ENCODE assay signal across 10 cellular contexts in genomic region chr3:123605789-123606234, GRCh38. TPM values are rescaled to one million over a fixed set of nuclear protein-coding genes. Genes with fewer than 3 reads are reported as not detected.
DNase-seq lines count a peak whose midpoint lies in the region; ATAC-seq and TF ChIP-seq lines count a peak whose summit lies in the region.
"Had no signal": no experiment of that assay in that cellular context is flagged by ENCODE, and none has a peak within 500 bp of the region (broad histone marks: within the 10 kb centered on the region; RNA-seq: fewer than 3 reads in every experiment).

No MANE protein-coding gene starts in this region.

- peaks cover 44% of the 10 kb centered on the region for H3K4me1 ChIP-seq in hepatocyte (ENCODE audit: insufficient read depth)

- intact Hi-C loops in CD14-positive monocyte (cut with micrococcal nuclease) = no loop called here

- ATAC-seq in GM21381 (IDR thresholded peaks at IDR 0.05; ENCODE audit: unreplicated experiment) = peak; percentile 70

- no peaks in the 10 kb centered on the region for H4K20me1 ChIP-seq in hepatocyte (ENCODE audit: insufficient read depth, poor library complexity, severe bottlenecking)

- H3K27me3 ChIP-seq in hepatocyte = no peaks in the 10 kb centered on the region

- H3K27ac Mint-ChIP-seq in CD14-positive monocyte (peak overlapping the region in 5 of 7 donors; percentile 9 to 81 (median 72)), immature natural killer cell (peak overlapping the region in 2 of 6 donors; percentile 31)
- H3K27ac Mint-ChIP-seq: natural killer cell treated with Interleukin-12 subunit alpha and Interleukin-12 subunit beta and Interleukin-15 and Interleukin-18, amount 100 ng/mL, for 72 hours had no signal

- TF ChIP-seq CTCF in CD14-positive monocyte (IDR thresholded peaks at IDR 0.05) (no peak), hepatocyte (IDR thresholded peaks at IDR 0.05; ENCODE audit: poor library complexity) (no peak)

- H3K9me3 Mint-ChIP-seq in CD14-positive monocyte (peaks cover 0 to 5% (median 0%) of the 10 kb centered on the region in 7 donors), immature natural killer cell (no peaks in the 10 kb centered on the region)
- H3K9me3 Mint-ChIP-seq: natural killer cell treated with Interleukin-12 subunit alpha and Interleukin-12 subunit beta and Interleukin-15 and Interleukin-18, amount 100 ng/mL, for 72 hours had no signal

- H3K4me3 Mint-ChIP-seq in CD14-positive monocyte (no peak overlapping the region), immature natural killer cell (no peak overlapping the region)
- H3K4me3 Mint-ChIP-seq: natural killer cell treated with Interleukin-12 subunit alpha and Interleukin-12 subunit beta and Interleukin-15 and Interleukin-18, amount 100 ng/mL, for 72 hours had no signal

- H2AFZ ChIP-seq in hepatocyte = no peak overlapping the region

- peak overlapping the region; percentile 64 for H3K27ac ChIP-seq in hepatocyte

- H3K36me3 Mint-ChIP-seq in CD14-positive monocyte (peaks cover 3 to 6% of the 10 kb centered on the region in 2 donors), immature natural killer cell (peaks cover 0 to 6% (median 3%) of the 10 kb centered on the region in 3 donors)
- H3K36me3 Mint-ChIP-seq: natural killer cell treated with Interleukin-12 subunit alpha and Interleukin-12 subunit beta and Interleukin-15 and Interleukin-18, amount 100 ng/mL, for 72 hours had no signal

- H3K9me2 ChIP-seq in hepatocyte (replicated peaks; ENCODE audit: insufficient read depth) = no peaks in the 10 kb centered on the region

- DNase-seq in CD14-positive monocyte (ENCODE audit: low spot score) = no peak
- DNase-seq in HT-29 (ENCODE audit: low spot score) = peak; percentile 63
- DNase-seq in hepatocyte (ENCODE audit: low spot score) = peak; percentile 75
- DNase-seq in immature natural killer cell = no peak
- no peak for DNase-seq in medulla oblongata (ENCODE audit: extremely low spot score)
- no peak for DNase-seq in NCI-H1417 treated with DMSO at 0.1 percent for 48 hours (lab: John Stamatoyannopoulos, UW)
- DNase-seq in AG20443 (ENCODE audit: low spot score) = no peak
- DNase-seq: GF-D8 had no signal

- no peaks in the 10 kb centered on the region for H3K27me3 Mint-ChIP-seq in CD14-positive monocyte (ENCODE audit: low read depth in 3 of 3)
- no peaks in the 10 kb centered on the region for H3K27me3 Mint-ChIP-seq in immature natural killer cell (ENCODE audit: low read depth in 3 of 3)
- H3K27me3 Mint-ChIP-seq: natural killer cell treated with Interleukin-12 subunit alpha and Interleukin-12 subunit beta and Interleukin-15 and Interleukin-18, amount 100 ng/mL, for 72 hours had no signal

- no peaks in the 10 kb centered on the region for H3K9me3 ChIP-seq in hepatocyte (ENCODE audit: low read depth)

- H3K36me3 ChIP-seq in hepatocyte (replicated peaks; ENCODE audit: insufficient read depth, low read depth) = no peaks in the 10 kb centered on the region

- 52% methylated on average over 5 of the region's 5 CpGs for WGBS in hepatocyte (ENCODE audit: low lambda C conversion rate, missing lambda C conversion rate)

- H3K4me1 Mint-ChIP-seq in CD14-positive monocyte (peaks cover 29% of the 10 kb centered on the region), immature natural killer cell (no peaks in the 10 kb centered on the region)

- no peak overlapping the region for H3K4me3 ChIP-seq in hepatocyte

- H3K4me2 ChIP-seq in hepatocyte = peak overlapping the region; percentile 51

- peaks cover 9% of the 10 kb centered on the region for H3K79me2 ChIP-seq in hepatocyte

RNA-seq across cellular contexts. Expression of gene HACD2, which starts 21.0 kb away (rescaled TPM):
- 10 to 100 TPM; 15.1 to 17.1 TPM for polyA plus RNA-seq in CD14-positive monocyte
- total RNA-seq in HT-29 (2014; rRNA removed; shearing (Covaris generic)) = 18.8 and 20.5 TPM in 2 replicates
- total RNA-seq in hepatocyte = 64.3 and 70.1 TPM in 2 replicates
- polyA plus RNA-seq in hepatocyte = 26.5 and 31.8 TPM in 2 replicates
- 10 to 100 TPM; 19.3 to 37.0 (median 25.3) TPM for polyA plus RNA-seq in immature natural killer cell

Comparison
In these comparisons a context has a peak if more than half of its experiments do, and no peak if none do; other contexts are left out.
1. DNase-seq: peak in HT-29 (single experiment) and hepatocyte (single experiment); none in CD14-positive monocyte (single experiment), immature natural killer cell (0 of 3), medulla oblongata (single experiment), NCI-H1417 treated with DMSO at 0.1 percent for 48 hours (single experiment) and AG20443 (single experiment).